8 cellular contexts compared by ENCODE assay signal in genomic region chr10:74058071-74058470, GRCh38.
A peak's percentile ranks its signal among the peaks of the same experiment; 100 is the strongest.
DNase-seq lines count a peak whose midpoint lies in the region; ATAC-seq lines count a peak whose summit lies in the region.

No MANE protein-coding gene starts in this region.

- H3K36me3 ChIP-seq in BLaER1 treated with 17β-estradiol and CSF1 and Interleukin-3, amounts not matched to agents 10 nM and 100 nM = peaks cover 4 to 38% (median 24%) of the 10 kb centered on the region in 11 experiments

- H4K20me1 ChIP-seq in BLaER1 treated with 17β-estradiol and CSF1 and Interleukin-3, amounts not matched to agents 10 nM and 100 nM = peaks cover 0 to 77% (median 57%) of the 10 kb centered on the region in 11 experiments; a peak in 19 of 22 replicates

- peak; percentile 62 for DNase-seq in GF-D8 (lab: John Stamatoyannopoulos, UW)
- DNase-seq in NCI-H510A (lab: John Stamatoyannopoulos, UW) = peak; percentile 61
- DNase-seq in right cardiac atrium = no peak
- no peak for DNase-seq in GM19240 (ENCODE audit: insufficient read length, low spot score)
- DNase-seq in NCI-H1694 (lab: John Stamatoyannopoulos, UW) = no peak
- no peak for DNase-seq in amygdala (lab: John Stamatoyannopoulos, UW)
- no peak for DNase-seq in NCI-H187 treated with DMSO at 0.1 percent for 48 hours (lab: John Stamatoyannopoulos, UW)

- no peaks in the 10 kb centered on the region for H3K27me3 ChIP-seq in BLaER1 treated with 17β-estradiol and CSF1 and Interleukin-3, amounts not matched to agents 10 nM and 100 nM
- no peaks in the 10 kb centered on the region for H3K27me3 ChIP-seq in right cardiac atrium (ENCODE audit: control insufficient read depth, insufficient read depth)

- peaks cover 4 to 15% (median 12%) of the 10 kb centered on the region in 11 experiments; a peak in 20 of 22 replicates for H3K9me3 ChIP-seq in BLaER1 treated with 17β-estradiol and CSF1 and Interleukin-3, amounts not matched to agents 10 nM and 100 nM (replicated peaks in 1 of 11)
- H3K9me3 ChIP-seq in right cardiac atrium (ENCODE audit: control insufficient read depth, low read length) = no peaks in the 10 kb centered on the region

- no peak overlapping the region for H3K9ac ChIP-seq in BLaER1 treated with 17β-estradiol and CSF1 and Interleukin-3, amounts not matched to agents 10 nM and 100 nM

- 43% methylated on average over 4 of the region's 4 CpGs for WGBS in right cardiac atrium

- H3K4me2 ChIP-seq in BLaER1 treated with 17β-estradiol and CSF1 and Interleukin-3, amounts not matched to agents 10 nM and 100 nM = peak overlapping the region; percentile 32 to 70 (median 52); a peak in 20 of 22 replicates

- intact Hi-C loops in right cardiac atrium (cut with DNase I) = no loop called here

- ATAC-seq in right cardiac atrium = no peak

- peaks cover 27 to 40% (median 33%) of the 10 kb centered on the region in 10 experiments for H3K4me1 ChIP-seq in BLaER1 treated with 17β-estradiol and CSF1 and Interleukin-3, amounts not matched to agents 10 nM and 100 nM
- H3K4me1 ChIP-seq in right cardiac atrium (ENCODE audit: control insufficient read depth, insufficient read depth, low read length) = peaks cover 10% of the 10 kb centered on the region

- H3K4me3 ChIP-seq in BLaER1 treated with 17β-estradiol and CSF1 and Interleukin-3, amounts not matched to agents 10 nM and 100 nM = no peak overlapping the region
- no peak overlapping the region for H3K4me3 ChIP-seq in right cardiac atrium (ENCODE audit: low read length)

- H3K27ac ChIP-seq in BLaER1 treated with 17β-estradiol and CSF1 and Interleukin-3, amounts not matched to agents 10 nM and 100 nM = no peak overlapping the region
- peak overlapping the region; percentile 70 for H3K27ac ChIP-seq in right cardiac atrium (ENCODE audit: low read length)

Comparison
In these comparisons a context has a peak if more than half of its experiments do, and no peak if none do; other contexts are left out.
1. DNase-seq: peak in GF-D8 (single experiment) and NCI-H510A (single experiment); none in right cardiac atrium (0 of 3), GM19240 (single experiment), NCI-H1694 (single experiment), amygdala (0 of 56) and NCI-H187 treated with DMSO at 0.1 percent for 48 hours (single experiment).